In genomic region chr15:64947211-64947610, GRCh38 we compare ENCODE assay signal across 1 cellular context.
TF ChIP-seq lines count a peak whose summit lies in the region.

No MANE protein-coding gene starts in this region.

TF ChIP-seq in HepG2, 621 proteins besides CTCF, POLR2A, EP300 and RAD21:
- TF ChIP-seq, protein P1, sequence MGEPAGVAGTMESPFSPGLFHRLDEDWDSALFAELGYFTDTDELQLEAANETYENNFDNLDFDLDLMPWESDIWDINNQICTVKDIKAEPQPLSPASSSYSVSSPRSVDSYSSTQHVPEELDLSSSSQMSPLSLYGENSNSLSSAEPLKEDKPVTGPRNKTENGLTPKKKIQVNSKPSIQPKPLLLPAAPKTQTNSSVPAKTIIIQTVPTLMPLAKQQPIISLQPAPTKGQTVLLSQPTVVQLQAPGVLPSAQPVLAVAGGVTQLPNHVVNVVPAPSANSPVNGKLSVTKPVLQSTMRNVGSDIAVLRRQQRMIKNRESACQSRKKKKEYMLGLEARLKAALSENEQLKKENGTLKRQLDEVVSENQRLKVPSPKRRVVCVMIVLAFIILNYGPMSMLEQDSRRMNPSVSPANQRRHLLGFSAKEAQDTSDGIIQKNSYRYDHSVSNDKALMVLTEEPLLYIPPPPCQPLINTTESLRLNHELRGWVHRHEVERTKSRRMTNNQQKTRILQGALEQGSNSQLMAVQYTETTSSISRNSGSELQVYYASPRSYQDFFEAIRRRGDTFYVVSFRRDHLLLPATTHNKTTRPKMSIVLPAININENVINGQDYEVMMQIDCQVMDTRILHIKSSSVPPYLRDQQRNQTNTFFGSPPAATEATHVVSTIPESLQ (CRISPR knock-in tag; conservative IDR thresholded peaks at IDR 0.05) = no peak
- TF ChIP-seq NFKBIZ (CRISPR knock-in tag; IDR thresholded peaks at IDR 0.05) (no peak), RARA (CRISPR knock-in tag; IDR thresholded peaks at IDR 0.05) (no peak), AGO2 (optimal IDR thresholded peaks at IDR 0.05; ENCODE audit: low read depth, low read length) (peak; percentile 58), DMAP1 (CRISPR knock-in tag; IDR thresholded peaks at IDR 0.05) (no peak)
